15 cellular contexts compared by ENCODE assay signal in the genomic region with DNA sequence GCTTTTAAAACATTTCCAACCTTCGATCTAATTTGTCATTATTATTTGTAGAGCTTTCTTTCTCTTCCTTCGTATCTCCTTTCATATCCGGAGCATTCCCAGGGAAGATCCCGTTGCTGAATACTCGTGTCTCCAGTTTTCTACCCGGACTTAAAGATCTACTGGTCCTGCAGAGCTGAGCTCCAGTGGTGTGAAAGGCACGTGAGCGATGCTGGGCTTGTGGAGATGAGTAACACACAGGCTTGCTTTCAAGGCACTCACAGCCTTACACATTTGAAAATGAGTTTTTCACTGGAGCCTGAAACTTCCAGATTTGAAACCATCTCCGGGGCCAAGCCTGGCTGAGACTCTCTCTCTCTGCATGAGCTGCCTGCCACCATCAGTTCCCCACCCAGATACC.
DNase-seq lines count a peak whose midpoint lies in the region; ATAC-seq, FAIRE-seq and TF ChIP-seq lines count a peak whose summit lies in the region.
"Had no signal": no experiment of that assay in that cellular context is flagged by ENCODE, and none has a peak within 500 bp of the region (broad histone marks: within the 10 kb centered on the region; RNA-seq: fewer than 3 reads in every experiment).

No MANE protein-coding gene starts in this region.

- no peaks in the 10 kb centered on the region for H3K9me2 ChIP-seq in GM23248 (ENCODE audit: insufficient read depth)
- no peaks in the 10 kb centered on the region for H3K9me2 ChIP-seq in hepatocyte (replicated peaks; ENCODE audit: insufficient read depth)

- in situ Hi-C loops in GM23248 (cut with MboI), result no loop called here

- H3K27me3 ChIP-seq in GM23248 (replicated peaks; ENCODE audit: insufficient read depth), result no peaks in the 10 kb centered on the region
- no peaks in the 10 kb centered on the region for H3K27me3 ChIP-seq in astrocyte (ENCODE audit: insufficient read depth, low read length)
- H3K27me3 ChIP-seq in hepatocyte, result no peaks in the 10 kb centered on the region
- H3K27me3 ChIP-seq in smooth muscle cell (ENCODE audit: low read depth), result no peaks in the 10 kb centered on the region
- H3K27me3 ChIP-seq: SJCRH30 had no signal

- H4K20me1 ChIP-seq in GM23248 (ENCODE audit: insufficient read depth), result no peaks in the 10 kb centered on the region
- no peaks in the 10 kb centered on the region for H4K20me1 ChIP-seq in astrocyte (ENCODE audit: insufficient read depth, low read length)
- no peaks in the 10 kb centered on the region for H4K20me1 ChIP-seq in hepatocyte (ENCODE audit: insufficient read depth, poor library complexity, severe bottlenecking)
- H4K20me1 ChIP-seq in smooth muscle cell (ENCODE audit: low read depth), result peaks cover 7% of the 10 kb centered on the region

- H3K4me1 ChIP-seq in GM23248 (ENCODE audit: insufficient read depth) (peaks cover 14% of the 10 kb centered on the region; the same call in 1 of the 2 replicates), astrocyte (ENCODE audit: insufficient read depth, low read length) (peaks cover 18% of the 10 kb centered on the region), hepatocyte (ENCODE audit: insufficient read depth) (peaks cover 36% of the 10 kb centered on the region), smooth muscle cell (ENCODE audit: low read depth) (peaks cover 3% of the 10 kb centered on the region)

- H3F3A ChIP-seq in GM23248 (ENCODE audit: insufficient read depth) (peaks cover 9% of the 10 kb centered on the region; the same call in 1 of the 2 replicates), smooth muscle cell (ENCODE audit: low read depth) (peaks cover 24% of the 10 kb centered on the region)

- 44 to 47% methylated on average over 9 of the region's 9 CpGs for WGBS in GM23248 (ENCODE audit: low coverage in 1 of 2, low lambda C conversion rate in 2 of 2, missing lambda C conversion rate in 2 of 2), 2 experiments
- WGBS in hepatocyte (ENCODE audit: low lambda C conversion rate, missing lambda C conversion rate), result 71% methylated on average over 9 of the region's 9 CpGs
- 36% methylated on average over 9 of the region's 9 CpGs for WGBS in smooth muscle cell (ENCODE audit: low lambda C conversion rate)

- H3K36me3 ChIP-seq in GM23248 (ENCODE audit: low read depth), result no peaks in the 10 kb centered on the region
- no peaks in the 10 kb centered on the region for H3K36me3 ChIP-seq in astrocyte (ENCODE audit: insufficient read depth, low read length)
- no peaks in the 10 kb centered on the region for H3K36me3 ChIP-seq in hepatocyte (replicated peaks; ENCODE audit: insufficient read depth, low read depth)
- no peaks in the 10 kb centered on the region for H3K36me3 ChIP-seq in smooth muscle cell (ENCODE audit: low read depth)
- H3K36me3 ChIP-seq: SJCRH30 had no signal

- no peak for FAIRE-seq in astrocyte (lab: Jason Lieb, UNC)

- H3K27ac ChIP-seq in GM23248 (no peak overlapping the region), astrocyte (ENCODE audit: low read depth, low read length) (no peak overlapping the region), hepatocyte (peak overlapping the region; percentile 67), smooth muscle cell (ENCODE audit: low read depth) (peak overlapping the region; percentile 90)
- H3K27ac ChIP-seq: RWPE1, SJCRH30 had no signal

- TF ChIP-seq CTCF in astrocyte (IDR thresholded peaks at IDR 0.05; ENCODE audit: insufficient read depth, low read depth, low read length), result no peak
- no peak for TF ChIP-seq CTCF in hepatocyte (IDR thresholded peaks at IDR 0.05; ENCODE audit: poor library complexity)
- TF ChIP-seq CTCF in smooth muscle cell (IDR thresholded peaks at IDR 0.05; ENCODE audit: borderline replicate concordance, insufficient read depth, poor library complexity, severe bottlenecking), result no peak

- ATAC-seq in HG03342 (IDR thresholded peaks at IDR 0.05; ENCODE audit: unreplicated experiment) (no peak), HG03571 (IDR thresholded peaks at IDR 0.05; ENCODE audit: unreplicated experiment) (no peak)
- ATAC-seq: HCT116, PC-3 had no signal

- H3K4me2 ChIP-seq in GM23248 (ENCODE audit: unreplicated experiment), result peak overlapping the region; percentile 11
- H3K4me2 ChIP-seq in astrocyte (ENCODE audit: low read length), result no peak overlapping the region
- H3K4me2 ChIP-seq in hepatocyte, result no peak overlapping the region
- peak overlapping the region; percentile 46 for H3K4me2 ChIP-seq in smooth muscle cell

- H3K27ac Mint-ChIP-seq in astrocyte (ENCODE audit: unreplicated experiment), result peak overlapping the region; percentile 98

- H3K9me3 ChIP-seq in GM23248 (ENCODE audit: low read depth), result no peaks in the 10 kb centered on the region
- no peaks in the 10 kb centered on the region for H3K9me3 ChIP-seq in astrocyte (ENCODE audit: insufficient read depth, low read depth, low read length)
- no peaks in the 10 kb centered on the region for H3K9me3 ChIP-seq in hepatocyte (ENCODE audit: low read depth)
- H3K9me3 ChIP-seq in smooth muscle cell (replicated peaks; ENCODE audit: low read depth), result no peaks in the 10 kb centered on the region
- H3K9me3 ChIP-seq: SJCRH30 had no signal

- peaks cover 5% of the 10 kb centered on the region for H3K36me3 Mint-ChIP-seq in astrocyte (ENCODE audit: low read depth, unreplicated experiment)

- DNase-seq in GM23248, result peak; percentile 65
- peak; percentile 32 for DNase-seq in astrocyte (ENCODE audit: low read depth)
- no peak for DNase-seq in hepatocyte (ENCODE audit: low spot score)
- DNase-seq in smooth muscle cell (lab: John Stamatoyannopoulos, UW; ENCODE audit: unreplicated experiment), result no peak
- no peak for DNase-seq in cerebellum (ENCODE audit: low spot score)
- DNase-seq: DMS79 treated with DMSO at 0.1 percent for 48 hours, MM.1S, NCI-H1436 treated with DMSO at 0.1 percent for 48 hours, NCI-H524 treated with DMSO at 0.1 percent for 48 hours, PC-3 had no signal

- no peak overlapping the region for H3K9ac ChIP-seq in GM23248
- H3K9ac ChIP-seq in astrocyte (ENCODE audit: low read length), result no peak overlapping the region
- H3K9ac ChIP-seq in smooth muscle cell (ENCODE audit: low read depth), result no peak overlapping the region

- no peak overlapping the region for H2AFZ ChIP-seq in GM23248
- H2AFZ ChIP-seq in astrocyte (ENCODE audit: low read depth, low read length), result no peak overlapping the region
- H2AFZ ChIP-seq in hepatocyte, result no peak overlapping the region
- no peak overlapping the region for H2AFZ ChIP-seq in smooth muscle cell (ENCODE audit: low read depth)

- H3K27me3 Mint-ChIP-seq in astrocyte (ENCODE audit: low read depth, unreplicated experiment), result peaks cover 12% of the 10 kb centered on the region

- no peak overlapping the region for H3K4me3 Mint-ChIP-seq in astrocyte (ENCODE audit: unreplicated experiment)

- H3K79me2 ChIP-seq in GM23248 (ENCODE audit: insufficient read depth) (no peaks in the 10 kb centered on the region), astrocyte (ENCODE audit: insufficient read depth, low read length) (no peaks in the 10 kb centered on the region), hepatocyte (no peaks in the 10 kb centered on the region), smooth muscle cell (ENCODE audit: low read depth) (peaks cover 10% of the 10 kb centered on the region)

- peaks cover 6% of the 10 kb centered on the region for H3K9me3 Mint-ChIP-seq in astrocyte (ENCODE audit: unreplicated experiment)

- peaks cover 34% of the 10 kb centered on the region for H3K4me1 Mint-ChIP-seq in astrocyte (ENCODE audit: low read depth, unreplicated experiment)

- H3K4me3 ChIP-seq in GM23248, result no peak overlapping the region
- H3K4me3 ChIP-seq in astrocyte (ENCODE audit: insufficient read depth, low read depth, low read length), result no peak overlapping the region
- no peak overlapping the region for H3K4me3 ChIP-seq in hepatocyte
- H3K4me3 ChIP-seq in smooth muscle cell, result no peak overlapping the region
- H3K4me3 ChIP-seq: SJCRH30 had no signal

Comparison
In these comparisons a context has a peak if more than half of its experiments do, and no peak if none do; other contexts are left out.
1. DNase-seq: peak in GM23248 (single experiment) and astrocyte (single experiment); none in hepatocyte (single experiment), smooth muscle cell (single experiment) and cerebellum (single experiment).
2. H3K27ac ChIP-seq: peak in hepatocyte (single experiment) and smooth muscle cell (single experiment); none in GM23248 (single experiment) and astrocyte (single experiment).
3. H3K4me2 ChIP-seq: peak in GM23248 (single experiment) and smooth muscle cell (single experiment); none in astrocyte (single experiment) and hepatocyte (single experiment).